Comparison of ENCODE assay signal across 8 cellular contexts in the genomic region with DNA sequence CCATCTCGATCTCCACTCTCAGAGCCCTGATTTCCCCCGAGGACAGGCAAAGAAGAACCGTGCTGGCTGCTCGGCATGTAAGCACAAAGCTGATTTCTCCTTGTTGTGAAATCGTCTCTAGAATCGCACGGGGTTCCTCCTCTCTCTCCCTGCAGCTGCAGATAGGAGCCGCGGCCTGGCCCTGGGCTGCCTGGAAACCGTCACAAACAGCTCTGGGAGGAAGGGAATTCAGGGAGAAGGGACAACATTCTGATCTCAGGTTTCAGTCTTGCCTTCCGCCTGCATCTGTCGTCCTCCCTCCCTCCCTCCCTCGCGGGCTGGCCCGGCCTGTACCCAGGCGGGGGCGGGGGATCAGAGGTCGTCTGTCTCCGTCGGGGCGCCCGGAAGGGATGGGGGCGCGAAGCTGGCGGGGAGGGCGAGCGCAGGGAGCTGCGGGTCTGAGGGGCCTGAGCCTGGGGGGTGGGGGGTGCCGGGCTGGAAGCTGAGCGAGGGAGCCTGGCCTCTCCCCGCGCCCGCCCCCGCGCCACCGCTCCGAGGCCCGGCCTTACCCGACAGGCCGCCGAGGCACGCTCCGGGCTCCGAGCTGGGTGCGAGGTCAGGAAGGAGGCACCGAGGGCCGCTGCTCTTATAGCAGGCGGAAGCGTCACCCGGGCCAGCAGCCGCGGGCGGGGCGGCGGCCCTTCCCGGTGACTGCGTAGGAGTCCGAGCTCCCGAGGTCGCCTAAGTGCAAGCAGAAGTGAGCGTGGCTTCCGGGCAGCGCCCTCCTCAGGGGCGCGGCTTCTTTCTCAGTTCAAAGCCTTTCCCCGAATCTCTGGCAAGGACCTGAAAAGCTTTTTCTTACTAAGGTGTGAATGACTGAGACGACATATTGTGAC. TPM values are rescaled to one million over a fixed set of nuclear protein-coding genes. Genes with fewer than 3 reads are reported as not detected.
DNase-seq lines count a peak whose midpoint lies in the region; TF ChIP-seq lines count a peak whose summit lies in the region.

TSS of gene SERPINB1 (minus strand) at position 600 of the 875 bp plus-strand sequence. CDS start 1,277 bp downstream, outside the sequence.

- H3K79me2 ChIP-seq in GM23248 (ENCODE audit: insufficient read depth) (peaks cover 13% of the 10 kb centered on the region; the same call in 1 of the 2 replicates), parathyroid adenoma (no peaks in the 10 kb centered on the region)

- TF ChIP-seq CTCF in NB4 (IDR thresholded peaks at IDR 0.05; ENCODE audit: low read depth, low read length) (no peak), adrenal gland (IDR thresholded peaks at IDR 0.05) (peak in 3 of 6 experiments; percentile 4 to 13 (median 8)), parathyroid adenoma (IDR thresholded peaks at IDR 0.05) (peak; percentile 30), tibial artery (IDR thresholded peaks at IDR 0.05) (no peak)

- H3K4me2 ChIP-seq in GM23248 (ENCODE audit: unreplicated experiment) (peak within 1 kb of the TSS; percentile 99), parathyroid adenoma (ENCODE audit: low read length) (peak within 1 kb of the TSS; percentile 70)

- no peaks in the 10 kb centered on the region for H4K20me1 ChIP-seq in GM23248 (ENCODE audit: insufficient read depth)

- H3K9ac ChIP-seq in GM23248 (peak within 1 kb of the TSS; percentile 92), parathyroid adenoma (peak within 1 kb of the TSS; percentile 63)

- H3K27ac ChIP-seq in GM23248 = peak within 1 kb of the TSS; percentile 92
- H3K27ac ChIP-seq in adrenal gland = peak within 1 kb of the TSS; percentile 89 to 97 (median 96)
- H3K27ac ChIP-seq in parathyroid adenoma = peak within 1 kb of the TSS; percentile 99
- peak within 1 kb of the TSS; percentile 94 to 97 for H3K27ac ChIP-seq in tibial artery

- H3K4me3 ChIP-seq in GM23248 (peak within 1 kb of the TSS; percentile 73), NB4 (ENCODE audit: low read depth, low read length) (peak within 1 kb of the TSS; percentile 71), adrenal gland (peak within 1 kb of the TSS in 3 of 4 donors; percentile 42 to 58 (median 48)), parathyroid adenoma (ENCODE audit: low read depth, low read length) (peak within 1 kb of the TSS; percentile 58), tibial artery (peak within 1 kb of the TSS; percentile 68 to 78)

- H3K36me3 ChIP-seq in GM23248 (ENCODE audit: low read depth) (0 out of 2 replicates have a peak, but pooled peaks cover 3% of the 10 kb centered on the region), adrenal gland (replicated peaks in 1 of 2) (peaks cover 0 to 28% of the 10 kb centered on the region in 2 donors), parathyroid adenoma (ENCODE audit: control insufficient read depth, insufficient read depth, low read length) (no peaks in the 10 kb centered on the region), tibial artery (peaks cover 14 to 31% (median 19%) of the 10 kb centered on the region in 3 donors)

- H3K9me2 ChIP-seq in GM23248 (ENCODE audit: insufficient read depth) = no peaks in the 10 kb centered on the region

- peak; percentile 17 for DNase-seq in DMS153 treated with DMSO at 0.1 percent for 48 hours (lab: John Stamatoyannopoulos, UW; ENCODE audit: unreplicated experiment)
- peak; percentile 94 for DNase-seq in GM23248
- peak; percentile 97 for DNase-seq in NB4 (ENCODE audit: low read depth)
- DNase-seq in T follicular helper cell (ENCODE audit: low read depth) = peak; percentile 36
- DNase-seq in adrenal gland = peak; percentile 88 to 97 (median 95)
- DNase-seq in cardiac septum (ENCODE audit: low spot score) = peak; percentile 97
- DNase-seq in tibial artery = peak; percentile 88 to 93

- H3K4me1 ChIP-seq in GM23248 (ENCODE audit: insufficient read depth) (peaks cover 42% of the 10 kb centered on the region), adrenal gland (replicated peaks in 1 of 2) (peaks cover 23 to 42% of the 10 kb centered on the region in 2 donors), parathyroid adenoma (peaks cover 44% of the 10 kb centered on the region), tibial artery (peaks cover 0 to 37% (median 30%) of the 10 kb centered on the region in 4 donors)

- H3F3A ChIP-seq in GM23248 (ENCODE audit: insufficient read depth) = peaks cover 47% of the 10 kb centered on the region

- H2AFZ ChIP-seq in GM23248 (peak within 1 kb of the TSS; percentile 72), parathyroid adenoma (peak within 1 kb of the TSS; percentile 85)

- no peaks in the 10 kb centered on the region for H3K27me3 ChIP-seq in GM23248 (replicated peaks; ENCODE audit: insufficient read depth)
- H3K27me3 ChIP-seq in adrenal gland = no peaks in the 10 kb centered on the region
- H3K27me3 ChIP-seq in parathyroid adenoma (ENCODE audit: control insufficient read depth, insufficient read depth, low read length) = no peaks in the 10 kb centered on the region
- H3K27me3 ChIP-seq in tibial artery = no peaks in the 10 kb centered on the region

- TF ChIP-seq POLR2A in NB4 (IDR thresholded peaks at IDR 0.05; ENCODE audit: extremely low read depth, insufficient read length) = peak; percentile 42
- peak; percentile 72 to 79 for TF ChIP-seq POLR2A in adrenal gland (IDR thresholded peaks at IDR 0.05)

- 1 to 3% methylated on average over 38 to 58 of the region's 67 CpGs for WGBS in GM23248 (ENCODE audit: low coverage in 1 of 2, low lambda C conversion rate in 2 of 2, missing lambda C conversion rate in 2 of 2), 2 experiments
- 0 to 1% (median 0%) methylated on average over 11 to 67 of the region's 67 CpGs for WGBS in adrenal gland, 4 donors

- in situ Hi-C loops in GM23248 (cut with MboI) = no loop called here

- intact Hi-C loops in adrenal gland (cut with DNase I) (loop anchor here in 1 of 2 donors (5.0 kb wide), 1 partner anchor 49 kb away; no protein-coding TSS in a partner anchor), cardiac septum (cut with DNase I) (loop anchor here (1.0 to 10.0 kb wide), 2 partner anchors 50 to 213 kb away; no protein-coding TSS in a partner anchor), tibial artery (cut with DNase I; ENCODE audit: low total_unique reads) (loop anchor here (5.0 kb wide), 3 partner anchors 49 to 146 kb away; no protein-coding TSS in a partner anchor)

- H3K9me3 ChIP-seq in GM23248 (ENCODE audit: low read depth) = no peaks in the 10 kb centered on the region
- H3K9me3 ChIP-seq in adrenal gland (replicated peaks in 1 of 3) = no peaks in the 10 kb centered on the region
- no peaks in the 10 kb centered on the region for H3K9me3 ChIP-seq in parathyroid adenoma (ENCODE audit: control insufficient read depth, low read length)
- H3K9me3 ChIP-seq in tibial artery = no peaks in the 10 kb centered on the region

RNA-seq across cellular contexts. Expression of gene SERPINB1, which starts in this region (rescaled TPM):
- total RNA-seq in GM23248 (2014; rRNA removed; shearing (Covaris generic)) = 13.8 and 28.3 TPM in 2 replicates
- 32.5 and 32.8 TPM in 2 replicates for polyA plus RNA-seq in GM23248 (2016; fragmentation: Nextera tagmentation; extraction: Ambion mirVana)
- total RNA-seq in adrenal gland = 100 to 1,000 TPM in 2 of 8 donors, 10 to 100 TPM in 6; 55.9 to 159 (median 66.8) TPM
- polyA plus RNA-seq in adrenal gland = 100 to 1,000 TPM in 1 of 3 donors, 10 to 100 TPM in 2; 33.4 to 128 (median 56.2) TPM
- total RNA-seq in cardiac septum = 26.4 TPM

Comparison
In these comparisons a context has a peak if more than half of its experiments do, and no peak if none do; other contexts are left out.
1. Peak in every context shown above with its lines: DNase-seq, H3K4me3 ChIP-seq and H3K27ac ChIP-seq.
2. DNase-seq: peak in every context shown above with its lines; median percentile 97 in NB4; 97 in cardiac septum; 95 in adrenal gland; 94 in GM23248; 90 in tibial artery; 36 in T follicular helper cell; 17 in DMS153 treated with DMSO at 0.1 percent for 48 hours.